Comparison of ENCODE assay signal across 17 cellular contexts in genomic region chr7:73302846-73303245, GRCh38. TPM values are rescaled to one million over a fixed set of nuclear protein-coding genes. Genes with fewer than 3 reads are reported as not detected.
"Had no signal": no experiment of that assay in that cellular context is flagged by ENCODE, and none has a peak within 500 bp of the region (broad histone marks: within the 10 kb centered on the region; RNA-seq: fewer than 3 reads in every experiment).

No MANE protein-coding gene starts in this region.

RNA-seq across cellular contexts. Expression of gene TRIM50, which starts 25.0 kb away (rescaled TPM):
- total RNA-seq: myocyte; natural killer cell treated with Interleukin-12 subunit alpha and Interleukin-12 subunit beta and Interleukin-15 and Interleukin-18, amount 100 ng/mL, for 72 hours; neural crest cell; osteoblast; pulmonary artery endothelial cell; smooth muscle cell; transverse colon; ureter; vagina had no signal
- polyA plus RNA-seq: naive thymus-derived CD8-positive, alpha-beta T cell; smooth muscle cell had no signal

RNA-seq across cellular contexts. Expression of gene FKBP6, which starts 25.1 kb away (rescaled TPM):
- total RNA-seq: naive thymus-derived CD8-positive, alpha-beta T cell; natural killer cell treated with Interleukin-12 subunit alpha and Interleukin-12 subunit beta and Interleukin-15 and Interleukin-18, amount 100 ng/mL, for 72 hours; neural crest cell; occipital lobe; osteoblast; pancreas; posterior vena cava; pulmonary artery endothelial cell; right cardiac atrium; right lobe of liver; smooth muscle cell; spleen; suprapubic skin; transverse colon; ureter; vagina had no signal
- polyA plus RNA-seq: naive thymus-derived CD8-positive, alpha-beta T cell; right cardiac atrium; smooth muscle cell had no signal
